13 cellular contexts compared by ENCODE assay signal in genomic region chr5:9348296-9348996, GRCh38.
DNase-seq lines count a peak whose midpoint lies in the region; ATAC-seq, FAIRE-seq and TF ChIP-seq lines count a peak whose summit lies in the region.
"Had no signal": no experiment of that assay in that cellular context is flagged by ENCODE, and none has a peak within 500 bp of the region (broad histone marks: within the 10 kb centered on the region; RNA-seq: fewer than 3 reads in every experiment).

No MANE protein-coding gene starts in this region.

- no peak for TF ChIP-seq POLR2A in H54 (IDR thresholded peaks at IDR 0.05; ENCODE audit: low read depth, low read length)

- ATAC-seq in left lobe of liver (peak; percentile 46), HG02970 (IDR thresholded peaks at IDR 0.05; ENCODE audit: low FRiP score, unreplicated experiment) (no peak), GM21515 (IDR thresholded peaks at IDR 0.05; ENCODE audit: unreplicated experiment) (no peak)
- ATAC-seq: sciatic nerve had no signal

- FAIRE-seq in H54 (lab: Jason Lieb, UNC): no peak

- H3K4me3 ChIP-seq in cardiac fibroblast (replicated peaks in 1 of 2; ENCODE audit: low read depth in 2 of 2, low read length in 2 of 2): no peak overlapping the region
- H3K4me3 ChIP-seq: upper lobe of left lung had no signal

- TF ChIP-seq CTCF in cardiac fibroblast (IDR thresholded peaks at IDR 0.05; ENCODE audit: low read depth, low read length): no peak

- DNase-seq in AG08396 (ENCODE audit: low spot score) (peak; percentile 48), LHCN-M2 (ENCODE audit: low read depth) (peak; percentile 57), cardiac fibroblast (ENCODE audit: low read depth in 2 of 2) (peak; percentile 57 to 73), left lobe of liver (ENCODE audit: low spot score) (no peak), H54 (ENCODE audit: insufficient read length, low spot score) (no peak), MV-4-11 (lab: John Stamatoyannopoulos, UW) (no peak)
- DNase-seq: GDM1, hypothalamus, KBM-7 had no signal

Comparison
In these comparisons a context has a peak if more than half of its experiments do, and no peak if none do; other contexts are left out.
1. DNase-seq: peak in AG08396 (single experiment), LHCN-M2 (single experiment) and cardiac fibroblast (2 of 2); none in left lobe of liver (single experiment), H54 (single experiment) and MV-4-11 (single experiment).